ENCODE assay signal across 20 cellular contexts in the genomic region with DNA sequence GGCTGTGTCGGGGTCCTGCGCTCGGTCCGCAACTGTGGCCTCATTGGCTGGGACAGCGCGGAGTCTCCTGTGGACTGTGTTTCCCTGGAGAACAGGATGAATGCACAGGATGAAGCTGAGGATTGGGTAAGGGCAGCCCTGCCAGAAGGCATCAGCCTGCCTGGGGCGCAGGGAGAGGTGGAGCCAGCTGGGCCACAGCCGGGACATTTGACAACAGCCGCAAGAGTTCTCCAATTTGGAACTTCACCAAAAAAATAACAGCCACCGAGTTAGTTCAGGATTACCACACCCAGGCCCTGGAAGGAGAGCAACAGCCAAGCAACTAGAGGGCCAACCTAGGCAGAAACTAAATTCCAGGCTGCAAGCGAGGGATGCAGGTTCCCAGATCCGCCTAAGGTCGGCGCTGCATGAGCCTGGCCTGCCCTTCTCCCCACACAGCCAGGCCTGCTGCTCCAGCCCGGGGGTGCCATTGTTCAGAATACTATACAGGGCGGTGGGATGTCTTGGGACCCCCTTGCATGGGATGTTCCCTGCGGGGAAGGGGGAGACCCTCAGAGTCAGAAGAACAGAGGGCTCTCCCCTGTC.
"Had no signal": no experiment of that assay in that cellular context is flagged by ENCODE, and none has a peak within 500 bp of the region (broad histone marks: within the 10 kb centered on the region; RNA-seq: fewer than 3 reads in every experiment).

No MANE protein-coding gene starts in this region.

- ATAC-seq: activated CD4-positive, alpha-beta T cell treated with anti-CD3 and anti-CD28 coated beads for 36 hours; left lung; pancreas; T-helper 17 cell had no signal

- H3K9me3 ChIP-seq: left lung, pancreas, psoas muscle, right atrium auricular region had no signal

- H3K27ac ChIP-seq: epithelial cell of prostate, left lung, pancreas, psoas muscle, right atrium auricular region had no signal

- H3K36me3 ChIP-seq: left lung, pancreas, right atrium auricular region had no signal

- H3K4me1 ChIP-seq: left lung, pancreas, psoas muscle, right atrium auricular region had no signal

- DNase-seq: activated B cell treated with CpG ODN at 0.5 μM for 24 hours; activated CD4-positive, alpha-beta T cell treated with anti-CD3 and anti-CD28 coated beads for 36 hours; activated CD4-positive, alpha-beta T cell treated with anti-CD3 and anti-CD28 coated beads, Interleukin-2, amount 50 U/mL, for 48 hours; activated naive CD4-positive, alpha-beta T cell treated with Interleukin-2 at 50 U/mL for 16 hours; activated naive CD8-positive, alpha-beta T cell treated with anti-CD3 and anti-CD28 coated beads, Interleukin-2, amount 10 ng/mL, durations not matched to agents 7 days and 5 days; activated T-cell treated with anti-CD3 and anti-CD28 coated beads, Interleukin-2, amount 50 U/mL, for 48 hours; amniotic stem cell; foreskin fibroblast; immature natural killer cell; kidney glomerular epithelial cell; left lung; naive B cell; pancreas; psoas muscle; stimulated activated CD4-positive, alpha-beta T cell treated with anti-CD3 and anti-CD28 coated beads, Interleukin-4, amount 100 ng/mL, for 24 hours; stimulated activated naive CD4-positive, alpha-beta T cell treated with Interleukin-2 at 50 U/mL for 16 hours; T-helper 17 cell had no signal

- H3K4me3 ChIP-seq: left lung, lung, pancreas, psoas muscle, right atrium auricular region had no signal

- H3K27me3 ChIP-seq: left lung, pancreas, right atrium auricular region had no signal
